In the genomic region with DNA sequence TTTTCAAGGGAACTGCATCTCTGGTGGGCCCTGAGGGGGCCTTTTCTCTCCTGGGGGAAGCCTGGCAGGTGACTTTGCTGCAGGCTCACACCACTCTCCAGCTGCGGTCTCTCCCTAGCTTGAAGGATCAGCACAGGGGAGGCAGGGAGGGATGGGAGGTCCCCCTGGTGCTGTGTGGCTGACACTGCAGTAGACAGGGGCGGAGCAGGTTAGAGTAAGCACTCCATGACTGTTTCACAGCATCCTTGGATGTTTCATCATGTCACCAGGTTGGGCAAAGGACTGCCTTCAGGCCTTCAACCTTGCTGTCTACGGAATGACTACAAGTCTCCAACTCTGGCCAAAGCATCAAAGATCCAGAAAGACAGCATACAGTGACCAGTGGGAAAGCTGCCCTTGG, we compare ENCODE assay signal across 12 cellular contexts.
DNase-seq lines count a peak whose midpoint lies in the region; ATAC-seq and TF ChIP-seq lines count a peak whose summit lies in the region.
"Had no signal": no experiment of that assay in that cellular context is flagged by ENCODE, and none has a peak within 500 bp of the region (broad histone marks: within the 10 kb centered on the region; RNA-seq: fewer than 3 reads in every experiment).

No MANE protein-coding gene starts in this region.

- peak; percentile 81 for TF ChIP-seq CTCF in H9 (conservative IDR thresholded peaks at IDR 0.05)
- TF ChIP-seq CTCF in kidney epithelial cell (IDR thresholded peaks at IDR 0.05; ENCODE audit: insufficient read depth, low read length, poor library complexity, severe bottlenecking): peak; percentile 22

- no peak overlapping the region for H3K4me2 ChIP-seq in H9 (ENCODE audit: insufficient read depth, insufficient read length, low read length)

- H3K4me3 ChIP-seq in kidney epithelial cell (ENCODE audit: low read depth, low read length): no peak overlapping the region

- H3K36me3 ChIP-seq in kidney epithelial cell (ENCODE audit: control insufficient read depth, insufficient read depth, low read length): no peaks in the 10 kb centered on the region

- H2BK20ac ChIP-seq in H9 (ENCODE audit: low read depth, low read length, poor library complexity, severe bottlenecking): no peak overlapping the region

- no peak overlapping the region for H3K4ac ChIP-seq in H9 (ENCODE audit: low read depth, low read length)

- no peaks in the 10 kb centered on the region for H3K36me3 Mint-ChIP-seq in H9 (ENCODE audit: insufficient read depth in 1 of 3, low read depth in 3 of 3)
- H3K36me3 Mint-ChIP-seq: activated naive CD8-positive, alpha-beta T cell had no signal

- no peaks in the 10 kb centered on the region for H3K4me1 ChIP-seq in H9 (ENCODE audit: insufficient read depth, low read length)

- H2BK12ac ChIP-seq in H9 (ENCODE audit: insufficient read length, low read depth, low read length): no peak overlapping the region

- H4K91ac ChIP-seq in H9 (ENCODE audit: insufficient read length, low read depth, low read length): no peak overlapping the region

- no peak overlapping the region for H3K9ac ChIP-seq in H9 (ENCODE audit: extremely low read depth, insufficient read length, low read length)

- no peaks in the 10 kb centered on the region for H3K9me3 ChIP-seq in H9 (ENCODE audit: control insufficient read depth, low read depth, low read length)

- no peak overlapping the region for H3K56ac ChIP-seq in H9 (ENCODE audit: insufficient read length, low read depth, low read length)

- H3K4me3 Mint-ChIP-seq in H9: no peak overlapping the region
- H3K4me3 Mint-ChIP-seq: activated naive CD8-positive, alpha-beta T cell; B cell had no signal

- no peaks in the 10 kb centered on the region for H3K79me1 ChIP-seq in H9 (ENCODE audit: insufficient read depth, low read depth, low read length, poor library complexity, severe bottlenecking)

- no peak overlapping the region for H3T11ph ChIP-seq in H9 (ENCODE audit: low read length)

- H2AFZ ChIP-seq in H9 (ENCODE audit: low read length): no peak overlapping the region

- no peaks in the 10 kb centered on the region for H3K23me2 ChIP-seq in H9 (ENCODE audit: insufficient read length, low read depth, low read length, poor library complexity, severe bottlenecking)

- H3K27ac ChIP-seq in H9 (ENCODE audit: insufficient read length, low read depth, low read length): no peak overlapping the region
- H3K27ac ChIP-seq: epithelial cell of prostate had no signal

- no peak overlapping the region for H2BK120ac ChIP-seq in H9 (ENCODE audit: low read depth, low read length, poor library complexity, severe bottlenecking)

- WGBS in H9 (ENCODE audit: extremely low coverage, insufficient read length, low lambda C conversion rate): no CpG with 5 or more reads among the region's 3 CpGs

- no peak overlapping the region for H3K27ac Mint-ChIP-seq in H9
- H3K27ac Mint-ChIP-seq: activated naive CD8-positive, alpha-beta T cell; B cell had no signal

- H3K79me2 ChIP-seq in H9 (ENCODE audit: insufficient read depth, low read length): no peaks in the 10 kb centered on the region

- DNase-seq in NCI-H187 treated with DMSO at 0.1 percent for 48 hours (lab: John Stamatoyannopoulos, UW): peak; percentile 1
- DNase-seq in NCI-H187 (lab: John Stamatoyannopoulos, UW): no peak
- DNase-seq in H9: peak; percentile 82
- DNase-seq in RKO (ENCODE audit: low spot score): peak; percentile 39
- no peak for DNase-seq in kidney epithelial cell (ENCODE audit: low read depth)
- no peak for DNase-seq in inferior parietal cortex (ENCODE audit: extremely low spot score)
- no peak for DNase-seq in HK-2 (ENCODE audit: unreplicated experiment)
- DNase-seq: NCI-H2029 had no signal

- H3K18ac ChIP-seq in H9 (ENCODE audit: insufficient read length, low read depth, low read length): no peak overlapping the region

- H4K20me1 ChIP-seq in H9 (ENCODE audit: control insufficient read depth, insufficient read depth, insufficient read length): no peaks in the 10 kb centered on the region

- peaks cover 19 to 22% of the 10 kb centered on the region in 2 experiments for H3K4me1 Mint-ChIP-seq in H9
- H3K4me1 Mint-ChIP-seq: B cell had no signal

- no peak overlapping the region for H3K14ac ChIP-seq in H9 (ENCODE audit: insufficient read depth, low read length)

- H3K27me3 Mint-ChIP-seq in H9 (ENCODE audit: low read depth): no peaks in the 10 kb centered on the region

- H3K9me3 Mint-ChIP-seq in H9: no peaks in the 10 kb centered on the region

- no peak overlapping the region for H4K8ac ChIP-seq in H9 (replicated peaks; ENCODE audit: insufficient read length, low read depth, low read length)

- no peak overlapping the region for H3K23ac ChIP-seq in H9 (ENCODE audit: insufficient read length, low read depth, low read length)

- H4K5ac ChIP-seq in H9 (ENCODE audit: insufficient read length, low read depth, low read length): no peak overlapping the region

- H2AK5ac ChIP-seq in H9 (ENCODE audit: insufficient read length, low read length): no peak overlapping the region

- no peaks in the 10 kb centered on the region for H3K27me3 ChIP-seq in H9 (ENCODE audit: insufficient read depth, low read length)
- no peaks in the 10 kb centered on the region for H3K27me3 ChIP-seq in kidney epithelial cell (ENCODE audit: control insufficient read depth, insufficient read depth, low read length)

- no peak overlapping the region for H2BK5ac ChIP-seq in H9 (ENCODE audit: insufficient read length, low read length)

- no peak overlapping the region for H2BK15ac ChIP-seq in H9 (ENCODE audit: low read depth, low read length)

- ATAC-seq in GM21381 (IDR thresholded peaks at IDR 0.05; ENCODE audit: unreplicated experiment): no peak

Comparison
In these comparisons a context has a peak if more than half of its experiments do, and no peak if none do; other contexts are left out.
1. DNase-seq: peak in NCI-H187 treated with DMSO at 0.1 percent for 48 hours (single experiment), H9 (single experiment) and RKO (single experiment); none in NCI-H187 (0 of 2), kidney epithelial cell (single experiment), inferior parietal cortex (single experiment) and HK-2 (single experiment).